In the genomic region with DNA sequence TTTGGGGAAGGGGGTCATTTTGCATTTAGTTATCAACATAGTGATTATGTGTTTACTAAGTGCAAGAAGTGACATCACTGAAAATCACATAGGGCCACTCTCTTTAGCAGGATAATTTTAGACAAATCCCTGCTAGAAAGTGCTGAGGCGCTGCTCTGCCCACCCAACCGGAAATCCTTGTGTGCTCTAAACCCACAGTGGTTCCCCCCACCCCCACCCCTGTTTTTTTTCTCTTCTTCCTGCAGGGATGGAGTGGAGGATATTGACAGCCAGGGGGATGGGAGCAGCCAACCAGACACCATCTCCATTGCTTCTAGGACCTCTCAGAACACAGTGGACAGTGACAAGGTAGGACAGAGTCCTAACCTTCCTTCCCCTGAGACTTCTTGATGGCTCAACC, we compare ENCODE assay signal across 22 cellular contexts.
"Had no signal": no experiment of that assay in that cellular context is flagged by ENCODE, and none has a peak within 500 bp of the region (broad histone marks: within the 10 kb centered on the region; RNA-seq: fewer than 3 reads in every experiment).

No MANE protein-coding gene starts in this region.

- H3K9ac ChIP-seq: parathyroid adenoma had no signal

- H3K27me3 ChIP-seq: hepatocyte, right atrium auricular region, sigmoid colon, testis, tibial nerve, upper lobe of right lung had no signal

- H3K4me1 Mint-ChIP-seq: nephron progenitor cell; stimulated activated naive CD8-positive, alpha-beta T cell treated with anti-CD3 and anti-CD28 coated beads, Interleukin-15, amount 100 ng/mL, for 72 hours had no signal

- H3K36me3 Mint-ChIP-seq: naive thymus-derived CD4-positive, alpha-beta T cell; stimulated activated naive B cell treated with anti-CD40 and anti-IgM and Interleukin-4, amounts not matched to agents 10 μg/mL and 1 μg/mL and 100 μg/mL, for 72 hours had no signal

- H3K27ac ChIP-seq: foreskin keratinocyte, hepatocyte, parathyroid adenoma, right atrium auricular region, sigmoid colon, skin epidermis, testis, tibial nerve, upper lobe of right lung had no signal

- ATAC-seq: foreskin keratinocyte; naive thymus-derived CD4-positive, alpha-beta T cell; stimulated activated naive B cell treated with anti-CD40 and anti-IgM and Interleukin-4, amounts not matched to agents 10 μg/mL and 1 μg/mL and 100 μg/mL, for 72 hours; stimulated activated naive CD8-positive, alpha-beta T cell treated with anti-CD3 and anti-CD28 coated beads, Interleukin-15, amount 100 ng/mL, for 72 hours; upper lobe of right lung had no signal

- H3K4me3 Mint-ChIP-seq: endodermal cell; naive thymus-derived CD4-positive, alpha-beta T cell; nephron progenitor cell; stimulated activated naive B cell treated with anti-CD40 and anti-IgM and Interleukin-4, amounts not matched to agents 10 μg/mL and 1 μg/mL and 100 μg/mL, for 72 hours; stimulated activated naive CD8-positive, alpha-beta T cell treated with anti-CD3 and anti-CD28 coated beads, Interleukin-15, amount 100 ng/mL, for 72 hours had no signal

- H3K79me2 ChIP-seq: hepatocyte, parathyroid adenoma had no signal

- FAIRE-seq: endothelial cell of umbilical vein, kidney had no signal

- H3K27ac Mint-ChIP-seq: endodermal cell; nephron progenitor cell; stimulated activated naive B cell treated with anti-CD40 and anti-IgM and Interleukin-4, amounts not matched to agents 10 μg/mL and 1 μg/mL and 100 μg/mL, for 72 hours; stimulated activated naive CD8-positive, alpha-beta T cell treated with anti-CD3 and anti-CD28 coated beads, Interleukin-15, amount 100 ng/mL, for 72 hours had no signal

- H3K9me3 Mint-ChIP-seq: endodermal cell; naive thymus-derived CD4-positive, alpha-beta T cell; nephron progenitor cell; stimulated activated naive B cell treated with anti-CD40 and anti-IgM and Interleukin-4, amounts not matched to agents 10 μg/mL and 1 μg/mL and 100 μg/mL, for 72 hours; stimulated activated naive CD8-positive, alpha-beta T cell treated with anti-CD3 and anti-CD28 coated beads, Interleukin-15, amount 100 ng/mL, for 72 hours had no signal

- DNase-seq: effector CD4-positive, alpha-beta T cell; endodermal cell; erythroblast; foreskin keratinocyte; head of caudate nucleus; kidney; naive thymus-derived CD4-positive, alpha-beta T cell; nephron progenitor cell; sigmoid colon; stimulated activated CD4-positive, alpha-beta T cell treated with anti-CD3 and anti-CD28 coated beads, Interleukin-2, amount 100 ng/mL, for 24 hours; stimulated activated CD4-positive, alpha-beta T cell treated with anti-CD3 and anti-CD28 coated beads, Interleukin-4, amount 100 ng/mL, for 4 hours; stimulated activated naive B cell treated with anti-CD40 and anti-IgM and Interleukin-4, amounts not matched to agents 10 μg/mL and 1 μg/mL and 100 μg/mL, for 72 hours; stimulated activated naive CD8-positive, alpha-beta T cell treated with anti-CD3 and anti-CD28 coated beads, Interleukin-15, amount 100 ng/mL, for 72 hours; testis; upper lobe of right lung had no signal

- H3K36me3 ChIP-seq: sigmoid colon, tibial nerve, upper lobe of right lung had no signal

- H3K4me3 ChIP-seq: coronary artery, hepatocyte, right atrium auricular region, sigmoid colon, skin epidermis, testis, tibial nerve, upper lobe of right lung had no signal

- H2AFZ ChIP-seq: hepatocyte, parathyroid adenoma had no signal

- H3K4me1 ChIP-seq: foreskin keratinocyte, parathyroid adenoma, right atrium auricular region, sigmoid colon, tibial nerve, upper lobe of right lung had no signal

- H3K9me3 ChIP-seq: right atrium auricular region, sigmoid colon, testis, tibial nerve, upper lobe of right lung had no signal

- H3K4me2 ChIP-seq: hepatocyte had no signal
